Comparison of ENCODE assay signal across 8 cellular contexts in the genomic region with DNA sequence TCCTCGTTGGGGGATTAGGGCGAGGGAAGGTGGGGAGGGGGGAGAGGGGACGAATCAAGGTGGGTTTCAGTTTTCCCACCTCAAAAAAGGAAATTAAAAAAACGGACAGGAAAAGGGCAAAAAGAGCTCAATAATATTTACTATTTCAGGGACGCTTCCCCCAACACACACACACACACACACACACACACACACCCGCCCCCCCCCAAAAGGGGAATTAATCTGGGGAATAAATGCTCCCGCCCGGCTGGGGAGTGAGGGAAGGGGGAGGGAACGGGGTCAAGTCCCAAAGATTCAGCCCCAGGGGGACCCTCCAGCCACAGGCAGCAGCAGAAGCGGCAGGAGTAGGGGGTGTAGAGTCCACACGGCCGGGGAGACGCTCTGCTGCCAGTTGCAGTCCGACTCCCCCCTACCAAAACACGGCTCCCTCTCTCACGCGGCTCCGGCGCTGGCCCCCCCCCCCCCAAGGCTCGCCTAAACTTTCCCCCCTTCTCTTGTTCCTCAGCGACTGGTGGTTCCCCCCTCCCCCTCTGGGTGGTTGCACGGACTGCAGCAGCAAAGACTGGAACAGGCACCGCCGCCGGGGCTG. TPM values are rescaled to one million over a fixed set of nuclear protein-coding genes. Genes with fewer than 3 reads are reported as not detected.
DNase-seq lines count a peak whose midpoint lies in the region; ATAC-seq and TF ChIP-seq lines count a peak whose summit lies in the region.

No MANE protein-coding gene starts in this region.

- POLR2A ChIA-PET in T-cell (lab: Charles Lee): interaction anchor here (0.5 to 1.9 kb wide), 19 partner anchors 9 to 718 kb away, joined by 3 to 16 read pairs (median 4); a partner anchor contains a TSS

- TF ChIP-seq CTCF in glutamatergic neuron (IDR thresholded peaks at IDR 0.05; ENCODE audit: partially characterized antibody, unreplicated experiment): no peak

- H3K27ac Mint-ChIP-seq in T-cell (peak overlapping the region; percentile 99 to 100), glutamatergic neuron (ENCODE audit: unreplicated experiment) (peak overlapping the region; percentile 97)

- CTCF ChIA-PET in T-cell (lab: Charles Lee): interaction anchor here (0.5 to 1.6 kb wide), 6 partner anchors 44 to 265 kb away, joined by 3 to 4 read pairs (median 4); no protein-coding TSS in a partner anchor

- H3K36me3 Mint-ChIP-seq in T-cell (peaks cover 3% of the 10 kb centered on the region), glutamatergic neuron (ENCODE audit: unreplicated experiment) (no peaks in the 10 kb centered on the region)

- ATAC-seq in T-cell (replicated peaks in 1 of 4): no peak
- ATAC-seq in GM18498 (IDR thresholded peaks at IDR 0.05; ENCODE audit: unreplicated experiment): no peak

- H3K9me3 Mint-ChIP-seq in T-cell (no peaks in the 10 kb centered on the region), glutamatergic neuron (ENCODE audit: unreplicated experiment) (peaks cover 16% of the 10 kb centered on the region)

- peaks cover 0 to 1% of the 10 kb centered on the region in 2 donors for H3K27me3 Mint-ChIP-seq in T-cell
- peaks cover 12% of the 10 kb centered on the region for H3K27me3 Mint-ChIP-seq in glutamatergic neuron (ENCODE audit: unreplicated experiment)

- H3K4me3 Mint-ChIP-seq in T-cell (peak overlapping the region; percentile 90 to 99 (median 93)), glutamatergic neuron (ENCODE audit: unreplicated experiment) (peak overlapping the region; percentile 88)

- DNase-seq in DMS79 treated with DMSO at 0.1 percent for 48 hours (lab: John Stamatoyannopoulos, UW): peak; percentile 26
- no peak for DNase-seq in DMS79 (lab: John Stamatoyannopoulos, UW)
- DNase-seq in T-cell: no peak
- peak; percentile 69 for DNase-seq in glutamatergic neuron
- DNase-seq in skeletal muscle cell (ENCODE audit: low read depth): no peak
- no peak for DNase-seq in GM03348 (ENCODE audit: low spot score)
- DNase-seq in SIG-M5 (lab: John Stamatoyannopoulos, UW): no peak

- H3K4me1 Mint-ChIP-seq in T-cell: peaks cover 40 to 47% (median 42%) of the 10 kb centered on the region in 3 donors
- peaks cover 15% of the 10 kb centered on the region for H3K4me1 Mint-ChIP-seq in glutamatergic neuron (ENCODE audit: low read depth, unreplicated experiment)

- H3K4me3 ChIP-seq in skeletal muscle cell (ENCODE audit: low read depth, low read length): peak overlapping the region; percentile 91

RNA-seq across cellular contexts. Expression of a gene that starts 0.5 kb away (rescaled TPM):
- total RNA-seq in T-cell (100 to 1,000 TPM; 116 to 142 (median 130) TPM), glutamatergic neuron (ENCODE audit: unreplicated experiment) (103 TPM)

Comparison
In these comparisons a context has a peak if more than half of its experiments do, and no peak if none do; other contexts are left out.
1. DNase-seq: peak in DMS79 treated with DMSO at 0.1 percent for 48 hours (single experiment) and glutamatergic neuron (single experiment); none in DMS79 (single experiment), T-cell (0 of 34), skeletal muscle cell (single experiment), GM03348 (single experiment) and SIG-M5 (single experiment).